2 cellular contexts compared by ENCODE assay signal in the genomic region with DNA sequence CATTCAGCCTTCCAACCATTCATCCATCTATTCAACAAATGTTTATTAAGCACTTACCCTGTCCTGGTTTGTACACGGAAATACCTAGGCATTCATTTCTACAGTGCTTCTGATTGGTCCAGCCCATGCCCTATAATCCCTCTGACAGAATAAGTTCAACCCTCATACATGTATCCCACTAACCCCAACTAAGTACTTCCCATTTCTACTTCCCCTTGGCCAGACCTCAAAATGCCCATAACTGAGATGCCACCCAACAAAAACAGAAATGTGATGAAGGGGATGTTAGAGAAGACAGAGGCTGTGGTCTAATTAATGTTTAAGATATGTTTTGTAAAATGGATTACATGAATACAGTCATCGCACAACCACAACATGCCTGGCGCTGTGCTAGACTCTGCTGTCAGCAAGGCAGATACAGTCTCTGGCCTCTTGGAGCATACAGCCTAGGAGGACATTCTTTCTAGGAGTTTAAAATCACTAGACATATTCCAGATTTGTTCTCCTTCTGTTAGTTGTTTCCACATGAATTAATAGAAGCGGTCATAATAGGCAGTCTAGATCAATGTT.
TF ChIP-seq lines count a peak whose summit lies in the region.

No MANE protein-coding gene starts in this region.

TF ChIP-seq in HCT116, 20 proteins besides CTCF, POLR2A, EP300 and RAD21:
- TF ChIP-seq, protein P1, sequence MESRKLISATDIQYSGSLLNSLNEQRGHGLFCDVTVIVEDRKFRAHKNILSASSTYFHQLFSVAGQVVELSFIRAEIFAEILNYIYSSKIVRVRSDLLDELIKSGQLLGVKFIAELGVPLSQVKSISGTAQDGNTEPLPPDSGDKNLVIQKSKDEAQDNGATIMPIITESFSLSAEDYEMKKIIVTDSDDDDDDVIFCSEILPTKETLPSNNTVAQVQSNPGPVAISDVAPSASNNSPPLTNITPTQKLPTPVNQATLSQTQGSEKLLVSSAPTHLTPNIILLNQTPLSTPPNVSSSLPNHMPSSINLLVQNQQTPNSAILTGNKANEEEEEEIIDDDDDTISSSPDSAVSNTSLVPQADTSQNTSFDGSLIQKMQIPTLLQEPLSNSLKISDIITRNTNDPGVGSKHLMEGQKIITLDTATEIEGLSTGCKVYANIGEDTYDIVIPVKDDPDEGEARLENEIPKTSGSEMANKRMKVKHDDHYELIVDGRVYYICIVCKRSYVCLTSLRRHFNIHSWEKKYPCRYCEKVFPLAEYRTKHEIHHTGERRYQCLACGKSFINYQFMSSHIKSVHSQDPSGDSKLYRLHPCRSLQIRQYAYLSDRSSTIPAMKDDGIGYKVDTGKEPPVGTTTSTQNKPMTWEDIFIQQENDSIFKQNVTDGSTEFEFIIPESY (IDR thresholded peaks at IDR 0.05; ENCODE audit: extremely low read depth, insufficient replicate concordance, low read length) = no peak
- TF ChIP-seq ZNF274 (IDR thresholded peaks at IDR 0.05; ENCODE audit: low read depth, low read length) (no peak), ATF3 (IDR thresholded peaks at IDR 0.05) (no peak), EZH2 (IDR thresholded peaks at IDR 0.05) (no peak), CEBPB (IDR thresholded peaks at IDR 0.05; ENCODE audit: low read depth) (no peak), REST (IDR thresholded peaks at IDR 0.05; ENCODE audit: low read depth) (no peak), JUND (IDR thresholded peaks at IDR 0.05) (no peak), ZFX (IDR thresholded peaks at IDR 0.05) (no peak), YY1 (IDR thresholded peaks at IDR 0.05; ENCODE audit: extremely low read depth, insufficient replicate concordance, low read depth, low read length) (no peak), FOSL1 (IDR thresholded peaks at IDR 0.05; ENCODE audit: low read depth) (no peak), ELF1 (IDR thresholded peaks at IDR 0.05; ENCODE audit: borderline replicate concordance, low read depth) (no peak), POLR2AphosphoS5 (IDR thresholded peaks at IDR 0.05; ENCODE audit: low read depth, low read length) (no peak), EZH2phosphoT487 (IDR thresholded peaks at IDR 0.05; ENCODE audit: borderline replicate concordance) (no peak)
- TF ChIP-seq, protein P2, sequence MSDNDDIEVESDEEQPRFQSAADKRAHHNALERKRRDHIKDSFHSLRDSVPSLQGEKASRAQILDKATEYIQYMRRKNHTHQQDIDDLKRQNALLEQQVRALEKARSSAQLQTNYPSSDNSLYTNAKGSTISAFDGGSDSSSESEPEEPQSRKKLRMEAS (IDR thresholded peaks at IDR 0.05) = no peak

TF ChIP-seq in SK-N-SH, 30 proteins besides CTCF, POLR2A, EP300 and RAD21 (continued from another document):
- TF ChIP-seq REST (IDR thresholded peaks at IDR 0.05; ENCODE audit: low read depth, low read length) = no peak
- TF ChIP-seq MXI1 (IDR thresholded peaks at IDR 0.05; ENCODE audit: low read depth, low read length) = no peak
- no peak for TF ChIP-seq RXRA (IDR thresholded peaks at IDR 0.05; ENCODE audit: borderline replicate concordance, low read depth)
- TF ChIP-seq POLR2AphosphoS5 (IDR thresholded peaks at IDR 0.05; ENCODE audit: low read depth, low read length) = no peak
- TF ChIP-seq, protein P3, sequence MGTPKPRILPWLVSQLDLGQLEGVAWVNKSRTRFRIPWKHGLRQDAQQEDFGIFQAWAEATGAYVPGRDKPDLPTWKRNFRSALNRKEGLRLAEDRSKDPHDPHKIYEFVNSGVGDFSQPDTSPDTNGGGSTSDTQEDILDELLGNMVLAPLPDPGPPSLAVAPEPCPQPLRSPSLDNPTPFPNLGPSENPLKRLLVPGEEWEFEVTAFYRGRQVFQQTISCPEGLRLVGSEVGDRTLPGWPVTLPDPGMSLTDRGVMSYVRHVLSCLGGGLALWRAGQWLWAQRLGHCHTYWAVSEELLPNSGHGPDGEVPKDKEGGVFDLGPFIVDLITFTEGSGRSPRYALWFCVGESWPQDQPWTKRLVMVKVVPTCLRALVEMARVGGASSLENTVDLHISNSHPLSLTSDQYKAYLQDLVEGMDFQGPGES (IDR thresholded peaks at IDR 0.05; ENCODE audit: low read depth, low read length) = no peak
- no peak for TF ChIP-seq TEAD4 (IDR thresholded peaks at IDR 0.05; ENCODE audit: borderline replicate concordance, insufficient read depth)
